Comparison of ENCODE assay signal across 32 cellular contexts in genomic region chr3:17422636-17423035, GRCh38.
A peak's percentile ranks its signal among the peaks of the same experiment; 100 is the strongest.
DNase-seq lines count a peak whose midpoint lies in the region; ATAC-seq, FAIRE-seq and TF ChIP-seq lines count a peak whose summit lies in the region.
"Had no signal": no experiment of that assay in that cellular context is flagged by ENCODE, and none has a peak within 500 bp of the region (broad histone marks: within the 10 kb centered on the region; RNA-seq: fewer than 3 reads in every experiment).

No MANE protein-coding gene starts in this region.

- H3K36me3 ChIP-seq in K562 (ENCODE audit: control insufficient read depth, insufficient read depth, low read length): no peaks in the 10 kb centered on the region
- H3K36me3 ChIP-seq: BE2C; BLaER1; BLaER1 treated with 17β-estradiol and CSF1 and Interleukin-3, amounts not matched to agents 10 nM and 100 nM had no signal

- H3K27ac ChIP-seq in K562 (ENCODE audit: extremely low read depth, low read depth, low read length): no peak overlapping the region
- H3K27ac ChIP-seq: 22Rv1; A549; BLaER1; BLaER1 treated with 17β-estradiol and CSF1 and Interleukin-3, amounts not matched to agents 10 nM and 100 nM; C4-2B had no signal

- DNase-seq in K562 (ENCODE audit: extremely low read depth in 1 of 4, low spot score in 3 of 4): no peak
- no peak for DNase-seq in DMS53 treated with DMSO at 0.1 percent for 48 hours (lab: John Stamatoyannopoulos, UW; ENCODE audit: unreplicated experiment)
- no peak for DNase-seq in NCI-H69 (lab: John Stamatoyannopoulos, UW)
- no peak for DNase-seq in retina
- DNase-seq: 8988T; ACHN; AML-193; BE2C; C1 segment of cervical spinal cord; Caco-2; Calu3; CD4-positive, alpha-beta memory T cell; CD4-positive, alpha-beta T cell; CD4-positive, CD25-positive, alpha-beta regulatory T cell; CD8-positive, alpha-beta memory T cell; CD8-positive, alpha-beta T cell; COR-L47; DMS 273 treated with DMSO at 0.1 percent for 48 hours; DMS153; DMS53; DMS79; DMS79 treated with DMSO at 0.1 percent for 48 hours; DND-41; EL had no signal

- intact Hi-C loops in K562 (cut with micrococcal nuclease): no loop called here

- TF ChIP-seq CTCF in K562 (IDR thresholded peaks at IDR 0.05 in 2 of 3, conservative IDR thresholded peaks at IDR 0.05 in 1 of 3; ENCODE audit: insufficient read depth in 2 of 3, low read depth in 1 of 3, low read length in 3 of 3): no peak

- TF ChIP-seq EP300 in K562 (IDR thresholded peaks at IDR 0.05; ENCODE audit: low read length): no peak

- WGBS in K562 (ENCODE audit: insufficient coverage, low coverage, missing lambda C conversion rate): 67% methylated on average over 2 of the region's 2 CpGs

- H3K4me3 ChIP-seq in K562: no peak overlapping the region
- H3K4me3 ChIP-seq: A549; BLaER1; BLaER1 treated with 17β-estradiol and CSF1 and Interleukin-3, amounts not matched to agents 10 nM and 100 nM had no signal

- H4K20me1 ChIP-seq in K562 (replicated peaks; ENCODE audit: control insufficient read depth, insufficient read depth, low read length): no peaks in the 10 kb centered on the region
- H4K20me1 ChIP-seq: BLaER1; BLaER1 treated with 17β-estradiol and CSF1 and Interleukin-3, amounts not matched to agents 10 nM and 100 nM had no signal

- H2AFZ ChIP-seq in K562 (ENCODE audit: low read depth, low read length): no peak overlapping the region

- no peak for ATAC-seq in K562
- ATAC-seq: A549; CD8-positive, alpha-beta T cell had no signal

- no peaks in the 10 kb centered on the region for H3K27me3 ChIP-seq in K562 (ENCODE audit: control insufficient read depth in 2 of 2, insufficient read depth in 2 of 2, low read length in 2 of 2)
- H3K27me3 ChIP-seq: BE2C; BLaER1; BLaER1 treated with 17β-estradiol and CSF1 and Interleukin-3, amounts not matched to agents 10 nM and 100 nM had no signal

- H3K79me2 ChIP-seq in K562 (ENCODE audit: control insufficient read depth, insufficient read depth, low read length): no peaks in the 10 kb centered on the region

- TF ChIP-seq RAD21 in K562 (CRISPR knock-in tag; conservative IDR thresholded peaks at IDR 0.05 in 1 of 2, IDR thresholded peaks at IDR 0.05 in 1 of 2): no peak

- no peak overlapping the region for H3K9ac ChIP-seq in K562 (ENCODE audit: insufficient read depth in 1 of 2, low read depth in 2 of 2, low read length in 2 of 2)
- H3K9ac ChIP-seq: BLaER1; BLaER1 treated with 17β-estradiol and CSF1 and Interleukin-3, amounts not matched to agents 10 nM and 100 nM had no signal

- POLR2A ChIA-PET in K562 (lab: Yijun Ruan, JAX): no interaction called here

- H3K9me3 ChIP-seq in K562 (replicated peaks; ENCODE audit: control insufficient read depth, insufficient read depth, low read depth, low read length): no peaks in the 10 kb centered on the region
- H3K9me3 ChIP-seq: A549; BE2C; BLaER1; BLaER1 treated with 17β-estradiol and CSF1 and Interleukin-3, amounts not matched to agents 10 nM and 100 nM; Caco-2 had no signal

- no peak for TF ChIP-seq POLR2A in K562 (conservative IDR thresholded peaks at IDR 0.05)

- CTCF ChIA-PET in K562 (lab: Yijun Ruan, JAX; ENCODE audit: low intra/inter-chr PET ratio): no interaction called here

- H3K4me1 ChIP-seq in K562 (replicated peaks in 1 of 2; ENCODE audit: control insufficient read depth in 2 of 2, insufficient read depth in 2 of 2, low read length in 2 of 2): no peaks in the 10 kb centered on the region
- H3K4me1 ChIP-seq: BLaER1; BLaER1 treated with 17β-estradiol and CSF1 and Interleukin-3, amounts not matched to agents 10 nM and 100 nM had no signal

- no TSS peak for BruUV-seq in K562 (replicated peaks; lab: Mats Ljungman, UMichigan)

- H3K4me2 ChIP-seq in K562 (ENCODE audit: insufficient read depth, low read length): no peak overlapping the region
- H3K4me2 ChIP-seq: A549; BLaER1; BLaER1 treated with 17β-estradiol and CSF1 and Interleukin-3, amounts not matched to agents 10 nM and 100 nM had no signal

- no peaks in the 10 kb centered on the region for H3K9me1 ChIP-seq in K562 (ENCODE audit: control insufficient read depth, insufficient read depth, low read length)

- in situ Hi-C loops in K562 (cut with MboI): loop anchor here (25.0 kb wide), 1 partner anchor 510 kb away; no protein-coding TSS in a partner anchor

- FAIRE-seq in A204.1 (lab: Jason Lieb, UNC) (peak; percentile 49), G401.6 (lab: Jason Lieb, UNC) (peak; percentile 68), K562 (lab: Jason Lieb, UNC) (no peak)
- FAIRE-seq: A549, D721Med had no signal

TF ChIP-seq in K562, 482 proteins besides CTCF, POLR2A, EP300 and RAD21:
- no peak for TF ChIP-seq ZNF24 (IDR thresholded peaks at IDR 0.05)
- TF ChIP-seq CUX1 (CRISPR knock-in tag; IDR thresholded peaks at IDR 0.05): peak; percentile 100
